ENCODE assay signal across 1 cellular context in genomic region chr7:32765649-32766251, GRCh38.
A peak's percentile ranks its signal among the peaks of the same experiment; 100 is the strongest.
TF ChIP-seq lines count a peak whose summit lies in the region.

No MANE protein-coding gene starts in this region.

TF ChIP-seq in HepG2, 621 proteins besides CTCF, POLR2A, EP300 and RAD21:
- peak; percentile 63 for TF ChIP-seq STAG1 (CRISPR knock-in tag; IDR thresholded peaks at IDR 0.05)
